19 cellular contexts compared by ENCODE assay signal in the genomic region with DNA sequence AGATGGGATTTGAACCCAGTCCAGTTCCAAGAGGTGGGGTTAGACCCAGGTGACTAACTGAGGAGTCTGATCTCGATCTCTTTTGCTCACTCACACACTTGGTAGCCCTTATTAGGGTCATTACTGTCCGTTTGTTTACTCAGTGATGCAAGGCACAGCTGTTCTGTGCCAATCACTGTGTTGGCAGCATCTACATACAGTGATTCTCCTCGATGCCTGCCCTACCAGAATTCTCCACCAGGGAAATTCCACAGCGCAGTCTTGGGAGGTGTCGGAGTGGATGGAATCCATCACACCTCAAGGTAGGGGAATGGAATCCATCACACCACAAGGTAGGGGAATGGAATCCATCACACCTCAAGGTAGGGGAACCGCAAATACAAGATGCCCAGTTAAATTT.
DNase-seq lines count a peak whose midpoint lies in the region; ATAC-seq, FAIRE-seq and TF ChIP-seq lines count a peak whose summit lies in the region.
"Had no signal": no experiment of that assay in that cellular context is flagged by ENCODE, and none has a peak within 500 bp of the region (broad histone marks: within the 10 kb centered on the region; RNA-seq: fewer than 3 reads in every experiment).

No MANE protein-coding gene starts in this region.

- no peaks in the 10 kb centered on the region for H3K36me3 ChIP-seq in H1 (ENCODE audit: control insufficient read depth in 2 of 4, insufficient read depth in 4 of 4, low read length in 3 of 4)

- no peak for TF ChIP-seq POLR2A in H1 (IDR thresholded peaks at IDR 0.05; ENCODE audit: control extremely low read depth in 1 of 2, low read depth in 2 of 2, low read length in 2 of 2)

- intact Hi-C loops in Right ventricle myocardium inferior (cut with DNase I) = no loop called here

- H3K27ac ChIP-seq in H1 (ENCODE audit: low read depth, low read length) = no peak overlapping the region
- H3K27ac ChIP-seq: C4-2B had no signal

- H2BK15ac ChIP-seq in H1 (ENCODE audit: low read length) = no peak overlapping the region

- POLR2A ChIA-PET in H1 (lab: Charles Lee; ENCODE audit: partially characterized antibody) = no interaction called here

- H3K23me2 ChIP-seq in H1 (ENCODE audit: low read depth, low read length) = no peaks in the 10 kb centered on the region; the same call in 1 of the 2 replicates

- no peak overlapping the region for H2AK5ac ChIP-seq in H1 (ENCODE audit: low read depth, low read length)

- no peak for TF ChIP-seq RAD21 in H1 (IDR thresholded peaks at IDR 0.05 in 1 of 2, conservative IDR thresholded peaks at IDR 0.05 in 1 of 2; ENCODE audit: low read depth in 2 of 2, low read length in 2 of 2)

- H3K9me3 Mint-ChIP-seq in progenitor cell of endocrine pancreas (ENCODE audit: low read depth) (no peaks in the 10 kb centered on the region), type B pancreatic cell (no peaks in the 10 kb centered on the region)
- H3K9me3 Mint-ChIP-seq in activated naive CD8-positive, alpha-beta T cell treated with anti-CD3 and anti-CD28 coated beads for 36 hours = no peaks in the 10 kb centered on the region
- H3K9me3 Mint-ChIP-seq: CD4-positive, alpha-beta T cell had no signal

- 95% methylated on average over 6 of the region's 6 CpGs; no CpG with 5 or more reads in 1 of the 2 experiments for WGBS in H1 (ENCODE audit: extremely low coverage in 1 of 2, insufficient coverage in 1 of 2, insufficient read length in 1 of 2, insufficient replicate concordance in 2 of 2, low coverage in 1 of 2, low lambda C conversion rate in 2 of 2, missing lambda C conversion rate in 1 of 2), 2 experiments

- CTCF ChIA-PET in H1 (lab: Charles Lee; ENCODE audit: partially characterized antibody) = interaction anchor here (1.8 kb wide), 1 partner anchor 13 kb away, joined by 8 read pairs; no protein-coding TSS in a partner anchor

- peaks cover 34% of the 10 kb centered on the region for H3K27me3 Mint-ChIP-seq in progenitor cell of endocrine pancreas
- peaks cover 42% of the 10 kb centered on the region for H3K27me3 Mint-ChIP-seq in type B pancreatic cell
- peaks cover 64% of the 10 kb centered on the region for H3K27me3 Mint-ChIP-seq in activated naive CD8-positive, alpha-beta T cell treated with anti-CD3 and anti-CD28 coated beads for 36 hours

- H3K14ac ChIP-seq in H1 (ENCODE audit: insufficient read length) = no peak overlapping the region

- H3K4me1 ChIP-seq in H1 (replicated peaks in 1 of 4; ENCODE audit: control insufficient read depth in 3 of 4, insufficient read depth in 4 of 4, low read length in 3 of 4) = peaks cover 5 to 16% (median 10%) of the 10 kb centered on the region in 4 experiments; a peak in 6 of 7 replicates
- H3K4me1 ChIP-seq: Caco-2 had no signal

- no peaks in the 10 kb centered on the region for H3K79me2 ChIP-seq in H1 (ENCODE audit: control insufficient read depth in 1 of 2, insufficient read depth in 2 of 2, low read length in 2 of 2)

- H3K23ac ChIP-seq in H1 (ENCODE audit: insufficient read length) = no peak overlapping the region

- DNase-seq in H1 (ENCODE audit: low read depth in 1 of 2, low spot score in 2 of 2) = no peak
- no peak for DNase-seq in left lobe of liver (ENCODE audit: low spot score)
- no peak for DNase-seq in progenitor cell of endocrine pancreas (ENCODE audit: low spot score, unreplicated experiment)
- no peak for DNase-seq in type B pancreatic cell (ENCODE audit: extremely low spot score, unreplicated experiment)
- no peak for DNase-seq in activated naive CD8-positive, alpha-beta T cell treated with anti-CD3 and anti-CD28 coated beads for 36 hours
- DNase-seq in Right ventricle myocardium inferior (ENCODE audit: missing footprints) = no peak
- DNase-seq: ACHN; Caco-2; CD4-positive, alpha-beta T cell; HFFc6 had no signal

- ATAC-seq in left lobe of liver (peak; percentile 48), HG03460 (IDR thresholded peaks at IDR 0.05; ENCODE audit: unreplicated experiment) (no peak), Right ventricle myocardium inferior (no peak)
- ATAC-seq: HCT116 had no signal

- H4K20me1 ChIP-seq in H1 (replicated peaks in 1 of 2; ENCODE audit: control insufficient read depth in 1 of 2, insufficient read depth in 2 of 2, low read length in 2 of 2) = no peaks in the 10 kb centered on the region

- no peak overlapping the region for H4K8ac ChIP-seq in H1 (ENCODE audit: extremely low read depth, insufficient read depth, low read length)

- no peaks in the 10 kb centered on the region for H3K27me3 ChIP-seq in H1 (replicated peaks in 1 of 4; ENCODE audit: control insufficient read depth in 3 of 4, extremely low read depth in 1 of 4, insufficient read depth in 3 of 4, low read length in 3 of 4)

- H2AFZ ChIP-seq in H1 (ENCODE audit: low read length) = no peak overlapping the region

- H2BK12ac ChIP-seq in H1 (ENCODE audit: low read depth, low read length) = peak overlapping the region; percentile 85; the same call in 1 of the 2 replicates

- H3K4me3 Mint-ChIP-seq in progenitor cell of endocrine pancreas (ENCODE audit: low read depth) = no peak overlapping the region
- no peak overlapping the region for H3K4me3 Mint-ChIP-seq in type B pancreatic cell
- no peak overlapping the region for H3K4me3 Mint-ChIP-seq in activated naive CD8-positive, alpha-beta T cell treated with anti-CD3 and anti-CD28 coated beads for 36 hours
- H3K4me3 Mint-ChIP-seq: CD4-positive, alpha-beta T cell; HFFc6 had no signal

- H2BK5ac ChIP-seq in H1 (ENCODE audit: low read depth, low read length) = no peak overlapping the region

- no peak overlapping the region for H3K56ac ChIP-seq in H1 (replicated peaks; ENCODE audit: insufficient read length, low read depth, low read length)

- TF ChIP-seq EP300 in H1 (IDR thresholded peaks at IDR 0.05; ENCODE audit: borderline replicate concordance in 1 of 2, low read depth in 2 of 2, low read length in 2 of 2) = no peak

- FAIRE-seq in H1 (lab: Jason Lieb, UNC) = no peak
- FAIRE-seq: A204.1, D721Med, G401.6, GM12891, GM19239, H54 had no signal

- no peak overlapping the region for H3K4me2 ChIP-seq in H1 (ENCODE audit: insufficient read depth in 1 of 2, low read depth in 2 of 2, low read length in 2 of 2)

- no peak overlapping the region for H2BK20ac ChIP-seq in H1 (ENCODE audit: low read length)

- no peaks in the 10 kb centered on the region for H3K36me3 Mint-ChIP-seq in progenitor cell of endocrine pancreas (ENCODE audit: insufficient read depth)
- no peaks in the 10 kb centered on the region for H3K36me3 Mint-ChIP-seq in type B pancreatic cell
- no peaks in the 10 kb centered on the region for H3K36me3 Mint-ChIP-seq in activated naive CD8-positive, alpha-beta T cell treated with anti-CD3 and anti-CD28 coated beads for 36 hours

- no peak overlapping the region for H2BK120ac ChIP-seq in H1 (replicated peaks; ENCODE audit: low read depth, low read length)

- H3K9ac ChIP-seq in H1 (replicated peaks in 1 of 4; ENCODE audit: extremely low read depth in 1 of 4, low read depth in 3 of 4, low read length in 3 of 4) = no peak overlapping the region

- no peak overlapping the region for H3K27ac Mint-ChIP-seq in progenitor cell of endocrine pancreas
- no peak overlapping the region for H3K27ac Mint-ChIP-seq in type B pancreatic cell
- H3K27ac Mint-ChIP-seq in activated naive CD8-positive, alpha-beta T cell treated with anti-CD3 and anti-CD28 coated beads for 36 hours = no peak overlapping the region
- H3K27ac Mint-ChIP-seq: CD4-positive, alpha-beta T cell; HFFc6 had no signal

- H3K18ac ChIP-seq in H1 (ENCODE audit: extremely low read depth, low read length) = no peak overlapping the region

- H3K79me1 ChIP-seq in H1 (ENCODE audit: low read depth, low read length) = no peaks in the 10 kb centered on the region

- H3K9me3 ChIP-seq in H1 (ENCODE audit: insufficient read depth in 2 of 2, low read depth in 1 of 2, low read length in 1 of 2) = no peaks in the 10 kb centered on the region
- H3K9me3 ChIP-seq: Caco-2 had no signal

- no peak overlapping the region for H4K5ac ChIP-seq in H1 (ENCODE audit: insufficient read length, low read depth, low read length)

- H3K4me3 ChIP-seq in H1 (ENCODE audit: extremely low read depth in 1 of 4, insufficient read depth in 2 of 4, low read depth in 3 of 4, low read length in 4 of 4) = no peak overlapping the region

- H3K4ac ChIP-seq in H1 (replicated peaks; ENCODE audit: insufficient read length, low read depth, low read length) = no peak overlapping the region

- H3K4me1 Mint-ChIP-seq in progenitor cell of endocrine pancreas (ENCODE audit: low read depth) = no peaks in the 10 kb centered on the region
- H3K4me1 Mint-ChIP-seq in type B pancreatic cell (ENCODE audit: unreplicated experiment) = no peaks in the 10 kb centered on the region
- H3K4me1 Mint-ChIP-seq in activated naive CD8-positive, alpha-beta T cell treated with anti-CD3 and anti-CD28 coated beads for 36 hours = peaks cover 7% of the 10 kb centered on the region

- no peak overlapping the region for H4K91ac ChIP-seq in H1 (replicated peaks; ENCODE audit: insufficient read length, low read length)

- TF ChIP-seq CTCF in H1 (IDR thresholded peaks at IDR 0.05; ENCODE audit: control extremely low read depth in 1 of 3, insufficient read depth in 1 of 3, low read depth in 1 of 3, low read length in 3 of 3) = no peak
- peak; percentile 20 for TF ChIP-seq CTCF in progenitor cell of endocrine pancreas (IDR thresholded peaks at IDR 0.05; ENCODE audit: unreplicated experiment)
- peak; percentile 48 for TF ChIP-seq CTCF in type B pancreatic cell (conservative IDR thresholded peaks at IDR 0.05)

TF ChIP-seq in H1, 55 proteins besides CTCF, POLR2A, EP300 and RAD21 (continues in another document):
- TF ChIP-seq KDM1A (IDR thresholded peaks at IDR 0.05; ENCODE audit: borderline replicate concordance, low read length) (no peak), RXRA (IDR thresholded peaks at IDR 0.05; ENCODE audit: insufficient read depth, low read depth, low read length) (no peak), POLR2AphosphoS5 (IDR thresholded peaks at IDR 0.05; ENCODE audit: low read depth, low read length) (no peak), FOSL1 (IDR thresholded peaks at IDR 0.05; ENCODE audit: insufficient read depth, low read depth, low read length) (no peak), SP2 (IDR thresholded peaks at IDR 0.05; ENCODE audit: low read length) (no peak), CHD2 (IDR thresholded peaks at IDR 0.05; ENCODE audit: low read length) (no peak), CBX8 (IDR thresholded peaks at IDR 0.05; ENCODE audit: borderline replicate concordance, low read depth, low read length) (no peak), YY1 (IDR thresholded peaks at IDR 0.05; ENCODE audit: low read depth, low read length) (no peak), NRF1 (IDR thresholded peaks at IDR 0.05; ENCODE audit: low read depth, low read length) (no peak), SUZ12 (IDR thresholded peaks at IDR 0.05; ENCODE audit: low read length) (no peak), BACH1 (IDR thresholded peaks at IDR 0.05; ENCODE audit: low read length) (no peak)
- TF ChIP-seq, protein P1, sequence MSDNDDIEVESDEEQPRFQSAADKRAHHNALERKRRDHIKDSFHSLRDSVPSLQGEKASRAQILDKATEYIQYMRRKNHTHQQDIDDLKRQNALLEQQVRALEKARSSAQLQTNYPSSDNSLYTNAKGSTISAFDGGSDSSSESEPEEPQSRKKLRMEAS (IDR thresholded peaks at IDR 0.05) = no peak

Comparison
In these comparisons a context has a peak if more than half of its experiments do, and no peak if none do; other contexts are left out.
1. CTCF ChIP-seq: peak in progenitor cell of endocrine pancreas (single experiment) and type B pancreatic cell (single experiment); none in H1 (0 of 3).